ENCODE assay signal across 8 cellular contexts in the genomic region with DNA sequence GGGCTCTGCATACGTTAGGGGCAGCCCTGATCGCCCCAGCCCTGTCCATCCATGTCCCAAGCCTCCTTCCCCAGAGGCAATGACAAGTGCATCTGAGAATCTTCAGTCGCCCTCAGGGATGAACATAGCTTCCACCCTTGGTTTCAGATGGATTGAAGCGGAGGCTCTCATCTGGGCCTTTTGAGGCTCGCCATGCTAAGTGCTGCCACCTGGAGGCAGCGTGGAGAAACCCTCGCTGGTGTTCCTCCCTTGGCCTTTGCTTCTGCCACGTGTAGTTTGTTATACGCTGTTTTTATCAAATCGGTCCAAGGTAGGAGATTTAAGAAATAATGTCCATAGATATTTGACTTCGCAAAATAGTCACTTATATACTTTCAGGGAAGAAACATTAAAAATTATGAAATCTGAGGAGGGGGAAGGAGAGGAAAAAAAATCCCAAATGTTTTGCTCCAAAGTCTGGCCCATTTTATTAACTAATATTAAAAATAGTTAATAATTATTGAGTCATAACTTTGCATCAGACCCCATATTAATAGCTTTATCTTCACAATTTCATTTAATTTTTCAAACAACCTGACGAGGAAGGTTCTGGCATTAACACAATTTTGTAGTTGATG. TPM values are rescaled to one million over a fixed set of nuclear protein-coding genes. Genes with fewer than 3 reads are reported as not detected.
DNase-seq lines count a peak whose midpoint lies in the region; ATAC-seq and TF ChIP-seq lines count a peak whose summit lies in the region.

No MANE protein-coding gene starts in this region.

- H3K79me2 ChIP-seq in DND-41 (ENCODE audit: insufficient read depth, low read length): no peaks in the 10 kb centered on the region

- no peak overlapping the region for H3K4me3 Mint-ChIP-seq in activated T-helper 17 cell treated with anti-CD3 and anti-CD28 coated beads, Interleukin-2, amount 50 U/mL, for 72 hours

- H3K27me3 ChIP-seq in DND-41 (ENCODE audit: insufficient read depth, low read length, poor library complexity) (no peaks in the 10 kb centered on the region), foreskin keratinocyte (no peaks in the 10 kb centered on the region)

- H3K36me3 ChIP-seq in DND-41 (ENCODE audit: insufficient read depth, low read length): no peaks in the 10 kb centered on the region

- H3K4me3 ChIP-seq in DND-41 (ENCODE audit: low read depth in 1 of 2, low read length in 2 of 2): no peak overlapping the region

- no peak overlapping the region for H3K9ac ChIP-seq in DND-41 (ENCODE audit: low read depth, low read length)

- H4K20me1 ChIP-seq in DND-41 (ENCODE audit: insufficient read depth, low read length): no peaks in the 10 kb centered on the region

- H3K9me3 Mint-ChIP-seq in activated T-helper 17 cell treated with anti-CD3 and anti-CD28 coated beads, Interleukin-2, amount 50 U/mL, for 72 hours: no peaks in the 10 kb centered on the region

- H3K27me3 Mint-ChIP-seq in activated T-helper 17 cell treated with anti-CD3 and anti-CD28 coated beads, Interleukin-2, amount 50 U/mL, for 72 hours: no peaks in the 10 kb centered on the region

- no peaks in the 10 kb centered on the region for H3K4me1 Mint-ChIP-seq in activated T-helper 17 cell treated with anti-CD3 and anti-CD28 coated beads, Interleukin-2, amount 50 U/mL, for 72 hours

- DNase-seq in DND-41: peak; percentile 63
- peak; percentile 19 for DNase-seq in HS-5 (ENCODE audit: low read depth)
- peak; percentile 66 for DNase-seq in RPMI7951 (ENCODE audit: low read depth)
- peak in 1 of 2 donors; percentile 40 for DNase-seq in foreskin keratinocyte
- DNase-seq in pons (ENCODE audit: low spot score): peak; percentile 53
- peak; percentile 56 for DNase-seq in ureter (ENCODE audit: low spot score)

- no peak overlapping the region for H2AFZ ChIP-seq in DND-41 (ENCODE audit: low read depth, low read length)

- no peak overlapping the region for H3K27ac Mint-ChIP-seq in activated T-helper 17 cell treated with anti-CD3 and anti-CD28 coated beads, Interleukin-2, amount 50 U/mL, for 72 hours

- no peaks in the 10 kb centered on the region for H3K4me1 ChIP-seq in DND-41 (ENCODE audit: insufficient read depth, low read length)
- no peaks in the 10 kb centered on the region for H3K4me1 ChIP-seq in foreskin keratinocyte

- H3K27ac ChIP-seq in DND-41 (ENCODE audit: low read length): no peak overlapping the region
- H3K27ac ChIP-seq in foreskin keratinocyte: no peak overlapping the region

- H3K4me2 ChIP-seq in DND-41 (ENCODE audit: insufficient read depth, low read length): no peak overlapping the region

- H3K36me3 Mint-ChIP-seq in activated T-helper 17 cell treated with anti-CD3 and anti-CD28 coated beads, Interleukin-2, amount 50 U/mL, for 72 hours (ENCODE audit: low read depth): no peaks in the 10 kb centered on the region

- ATAC-seq in DND-41 (ENCODE audit: insufficient read depth, low read depth) (peak; percentile 94), GM21360 (IDR thresholded peaks at IDR 0.05; ENCODE audit: unreplicated experiment) (peak; percentile 69), foreskin keratinocyte (peak; percentile 81)
- ATAC-seq in activated T-helper 17 cell treated with anti-CD3 and anti-CD28 coated beads, Interleukin-2, amount 50 U/mL, for 72 hours (replicated peaks): peak; percentile 67

- TF ChIP-seq CTCF in DND-41 (IDR thresholded peaks at IDR 0.05; ENCODE audit: borderline replicate concordance, extremely low read depth, low read length, poor library complexity, severe bottlenecking) (peak; percentile 94), foreskin keratinocyte (conservative IDR thresholded peaks at IDR 0.05) (peak; percentile 82)

- H3K9me3 ChIP-seq in DND-41 (ENCODE audit: insufficient read depth, low read length, severe bottlenecking): no peaks in the 10 kb centered on the region

RNA-seq across cellular contexts. Expression of gene LRRC10, which starts 28.8 kb away (rescaled TPM):
- total RNA-seq in RPMI7951 (2014; rRNA removed; shearing (Covaris generic)): not detected in 2 replicates
- total RNA-seq in activated T-helper 17 cell treated with anti-CD3 and anti-CD28 coated beads, Interleukin-2, amount 50 U/mL, for 72 hours: not detected
- total RNA-seq in foreskin keratinocyte (not detected in 2 replicates), ureter (not detected)
- not detected in 2 replicates for polyA plus RNA-seq in foreskin keratinocyte

RNA-seq across cellular contexts. Expression of gene CCT2, which starts 54.2 kb away (rescaled TPM):
- total RNA-seq in RPMI7951 (2014; rRNA removed; shearing (Covaris generic)): 315 and 356 TPM in 2 replicates
- total RNA-seq in activated T-helper 17 cell treated with anti-CD3 and anti-CD28 coated beads, Interleukin-2, amount 50 U/mL, for 72 hours: 100 to 1,000 TPM; 178 to 384 TPM
- total RNA-seq in foreskin keratinocyte (275 and 297 TPM in 2 replicates), ureter (132 TPM)
- 218 and 269 TPM in 2 replicates for polyA plus RNA-seq in foreskin keratinocyte

RNA-seq across cellular contexts. Expression of gene BEST3, which starts 59.6 kb away (rescaled TPM):
- total RNA-seq in RPMI7951 (2014; rRNA removed; shearing (Covaris generic)): not detected in 2 replicates
- total RNA-seq in activated T-helper 17 cell treated with anti-CD3 and anti-CD28 coated beads, Interleukin-2, amount 50 U/mL, for 72 hours: not detected
- total RNA-seq in foreskin keratinocyte (0.03 and 0.04 TPM in 2 replicates), ureter (not detected)
- polyA plus RNA-seq in foreskin keratinocyte: 0.03 and 0.06 TPM in 2 replicates
